2 cellular contexts compared by ENCODE assay signal in the genomic region with DNA sequence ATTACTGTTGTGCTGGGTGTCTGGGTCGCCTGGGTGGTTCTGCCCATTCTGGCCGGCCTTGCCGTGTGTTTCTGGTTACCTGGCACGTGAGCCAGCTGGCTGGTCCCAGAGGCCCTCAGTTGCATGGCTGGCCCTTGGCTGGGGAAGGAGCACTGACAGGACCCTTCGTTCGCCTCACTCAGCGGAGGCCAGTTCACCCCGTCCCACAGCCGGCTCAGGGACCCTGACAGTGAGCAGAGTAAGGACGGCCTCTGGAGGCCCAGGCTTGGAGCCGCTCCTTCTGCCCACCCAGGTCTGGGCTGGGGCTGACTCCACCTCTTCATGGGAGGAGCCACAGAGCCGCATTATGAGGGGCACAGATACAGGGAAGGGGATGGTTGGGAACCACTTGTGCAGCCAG.
TF ChIP-seq lines count a peak whose summit lies in the region.

No MANE protein-coding gene starts in this region.

TF ChIP-seq in H1, 55 proteins besides CTCF, POLR2A, EP300 and RAD21:
- TF ChIP-seq TEAD4 (IDR thresholded peaks at IDR 0.05; ENCODE audit: low read depth, low read length) = no peak

TF ChIP-seq in SK-N-SH, 30 proteins besides CTCF, POLR2A, EP300 and RAD21:
- TF ChIP-seq EZH2phosphoT487 (IDR thresholded peaks at IDR 0.05; ENCODE audit: borderline replicate concordance, low read depth) (no peak), YY1 (IDR thresholded peaks at IDR 0.05; ENCODE audit: low read depth) (no peak), FOSL2 (IDR thresholded peaks at IDR 0.05; ENCODE audit: borderline replicate concordance, low read depth) (no peak), TCF12 (IDR thresholded peaks at IDR 0.05) (no peak)
